ENCODE assay signal across 8 cellular contexts in genomic region chr3:43996379-43997301, GRCh38.
DNase-seq lines count a peak whose midpoint lies in the region; ATAC-seq and TF ChIP-seq lines count a peak whose summit lies in the region.

No MANE protein-coding gene starts in this region.

- TF ChIP-seq POLR2A in esophagus squamous epithelium (IDR thresholded peaks at IDR 0.05), result no peak

- H3K27me3 ChIP-seq in Caco-2 (replicated peaks; ENCODE audit: control insufficient read depth, insufficient read depth, low read length), result peaks cover 2% of the 10 kb centered on the region; the same call in 1 of the 2 replicates
- peaks cover 33 to 100% (median 45%) of the 10 kb centered on the region in 4 donors for H3K27me3 ChIP-seq in esophagus squamous epithelium

- CTCF ChIA-PET in Caco-2 (lab: Charles Lee), result interaction anchor here (0.7 kb wide), 1 partner anchor 81 kb away, joined by 3 read pairs; no protein-coding TSS in a partner anchor

- no peak overlapping the region for H3K27ac Mint-ChIP-seq in Caco-2 (ENCODE audit: unreplicated experiment)
- H3K27ac Mint-ChIP-seq in HFFc6, result peak overlapping the region; percentile 85
- no peak overlapping the region for H3K27ac Mint-ChIP-seq in T-helper 17 cell
- no peak overlapping the region for H3K27ac Mint-ChIP-seq in nephron

- H3K27me3 Mint-ChIP-seq in Caco-2 (ENCODE audit: insufficient read depth, unreplicated experiment) (peaks cover 8% of the 10 kb centered on the region), HFFc6 (ENCODE audit: insufficient read depth) (peaks cover 27% of the 10 kb centered on the region), T-helper 17 cell (peaks cover 83% of the 10 kb centered on the region), nephron (ENCODE audit: low read depth) (peaks cover 97% of the 10 kb centered on the region)

- DNase-seq in Caco-2 (peak in 1 of 2 experiments; percentile 35), HFFc6 (peak; percentile 41), T-helper 17 cell (no peak), esophagus squamous epithelium (lab: John Stamatoyannopoulos, UW) (no peak), OCI-M2 (lab: John Stamatoyannopoulos, UW; ENCODE audit: unreplicated experiment) (no peak)

- H3K36me3 Mint-ChIP-seq in Caco-2 (ENCODE audit: insufficient read depth, unreplicated experiment) (peaks cover 6% of the 10 kb centered on the region), HFFc6 (ENCODE audit: low read depth) (peaks cover 4% of the 10 kb centered on the region; the same call in 1 of the 2 replicates), T-helper 17 cell (ENCODE audit: low read depth) (peaks cover 2% of the 10 kb centered on the region), nephron (ENCODE audit: low read depth) (peaks cover 4% of the 10 kb centered on the region)

- H3K4me3 Mint-ChIP-seq in Caco-2 (ENCODE audit: unreplicated experiment), result peak overlapping the region; percentile 70
- H3K4me3 Mint-ChIP-seq in HFFc6, result peak overlapping the region; percentile 90
- H3K4me3 Mint-ChIP-seq in T-helper 17 cell, result peak overlapping the region; percentile 88
- peak overlapping the region; percentile 76 to 87 (median 83) for H3K4me3 Mint-ChIP-seq in nephron

- H3K36me3 ChIP-seq in Caco-2 (ENCODE audit: control insufficient read depth, insufficient read depth, low read length), result no peaks in the 10 kb centered on the region
- no peaks in the 10 kb centered on the region for H3K36me3 ChIP-seq in esophagus squamous epithelium

- peak overlapping the region; percentile 27 for H3K4me3 ChIP-seq in Caco-2 (ENCODE audit: low read depth, low read length)
- peak overlapping the region in 3 of 4 donors; percentile 8 to 57 (median 36) for H3K4me3 ChIP-seq in esophagus squamous epithelium

- POLR2A ChIA-PET in Caco-2 (lab: Charles Lee), result no interaction called here

- H3K4me1 Mint-ChIP-seq in Caco-2 (ENCODE audit: low read depth, unreplicated experiment) (no peaks in the 10 kb centered on the region), HFFc6 (ENCODE audit: low read depth) (peaks cover 61% of the 10 kb centered on the region), T-helper 17 cell (peaks cover 32% of the 10 kb centered on the region), nephron (peaks cover 34% of the 10 kb centered on the region)

- intact Hi-C loops in Caco-2 (cut with micrococcal nuclease; ENCODE audit: unreplicated experiment), result loop anchor here (5.0 kb wide), 1 partner anchor 201 kb away; no protein-coding TSS in a partner anchor
- intact Hi-C loops in esophagus squamous epithelium (cut with DNase I), result no loop called here

- no peak for ATAC-seq in T-helper 17 cell
- ATAC-seq in HG02852 (IDR thresholded peaks at IDR 0.05; ENCODE audit: unreplicated experiment), result no peak
- no peak for ATAC-seq in HG03342 (IDR thresholded peaks at IDR 0.05; ENCODE audit: unreplicated experiment)

- H3K4me1 ChIP-seq in Caco-2 (no peaks in the 10 kb centered on the region), esophagus squamous epithelium (peaks cover 42 to 59% (median 52%) of the 10 kb centered on the region in 3 donors)

- 3 to 4% methylated on average over 14 to 40 of the region's 71 CpGs for WGBS in esophagus squamous epithelium, 2 donors

- H3K9me3 Mint-ChIP-seq in Caco-2 (ENCODE audit: unreplicated experiment) (no peaks in the 10 kb centered on the region), HFFc6 (no peaks in the 10 kb centered on the region), nephron (peaks cover 23% of the 10 kb centered on the region)

- H3K27ac ChIP-seq in esophagus squamous epithelium, result no peak overlapping the region

- no peak for TF ChIP-seq CTCF in Caco-2 (IDR thresholded peaks at IDR 0.05; ENCODE audit: insufficient read depth in 1 of 2, low read depth in 1 of 2, low read length in 1 of 2, severe bottlenecking in 1 of 2, unreplicated experiment in 1 of 2)
- peak; percentile 58 for TF ChIP-seq CTCF in HFFc6 (IDR thresholded peaks at IDR 0.05)
- no peak for TF ChIP-seq CTCF in esophagus squamous epithelium (IDR thresholded peaks at IDR 0.05)
- TF ChIP-seq CTCF in nephron (IDR thresholded peaks at IDR 0.05; ENCODE audit: unreplicated experiment in 3 of 3), result no peak

- peaks cover 4% of the 10 kb centered on the region; the same call in 1 of the 2 replicates for H3K9me3 ChIP-seq in Caco-2
- peaks cover 4% of the 10 kb centered on the region for H3K9me3 ChIP-seq in T-helper 17 cell (ENCODE audit: control insufficient read depth, low read length, poor library complexity, severe bottlenecking)
- peaks cover 0 to 2% (median 0%) of the 10 kb centered on the region in 3 donors for H3K9me3 ChIP-seq in esophagus squamous epithelium

- no TSS peak for BruUV-seq in Caco-2 (replicated peaks; lab: Mats Ljungman, UMichigan)
